In the genomic region with DNA sequence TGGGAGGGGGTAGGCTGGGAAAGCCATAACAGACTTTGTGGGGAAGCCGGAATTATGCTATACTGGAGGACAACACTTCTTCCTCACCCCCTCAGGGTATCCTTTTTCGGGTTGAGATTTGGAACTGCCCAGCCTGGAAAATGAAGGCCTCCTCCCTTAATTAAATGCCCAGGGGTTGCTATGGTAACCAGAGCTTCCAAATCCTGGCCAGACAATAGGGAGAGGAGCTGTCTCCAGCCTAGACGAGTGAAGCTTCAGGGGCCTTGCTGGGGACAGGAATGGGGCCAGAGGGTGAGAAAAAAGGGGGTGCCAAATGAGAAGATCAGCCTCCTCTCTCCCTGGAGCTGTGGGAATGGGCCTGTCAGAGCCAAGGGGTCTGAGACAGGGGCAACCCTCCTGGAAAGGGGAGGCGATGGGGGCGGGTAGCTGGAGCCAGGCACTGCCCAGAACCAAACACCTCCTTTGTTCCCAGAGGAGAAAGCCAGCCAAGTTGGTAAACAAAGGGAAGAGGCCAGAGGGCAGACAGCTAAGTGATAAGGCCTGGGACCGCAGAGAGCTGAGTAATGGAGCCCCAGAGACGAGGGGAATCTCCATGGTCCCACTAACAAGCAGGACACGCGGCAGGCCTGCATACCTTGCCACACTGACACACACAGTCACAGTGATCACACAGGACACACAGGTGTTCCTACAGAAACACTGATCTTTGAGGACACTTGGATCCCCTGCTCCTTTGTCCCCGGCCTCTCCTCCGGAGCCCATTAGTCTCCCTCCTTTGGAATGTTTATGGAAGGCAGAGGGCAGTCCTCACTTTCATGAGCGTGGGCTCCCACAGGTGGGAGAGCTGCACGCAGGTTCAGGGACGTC, we compare ENCODE assay signal across 15 cellular contexts. TPM values are rescaled to one million over a fixed set of nuclear protein-coding genes. Genes with fewer than 3 reads are reported as not detected.
DNase-seq lines count a peak whose midpoint lies in the region; TF ChIP-seq lines count a peak whose summit lies in the region.
"Had no signal": no experiment of that assay in that cellular context is flagged by ENCODE, and none has a peak within 500 bp of the region (broad histone marks: within the 10 kb centered on the region; RNA-seq: fewer than 3 reads in every experiment).

No MANE protein-coding gene starts in this region.

- no peak overlapping the region for H3K4me3 Mint-ChIP-seq in Calu3 (ENCODE audit: low read depth, unreplicated experiment)
- H3K4me3 Mint-ChIP-seq: memory B cell had no signal

- no peaks in the 10 kb centered on the region for H3K9me3 ChIP-seq in mucosa of stomach (ENCODE audit: control insufficient read depth, low read length)
- H3K9me3 ChIP-seq: esophagus muscularis mucosa, upper lobe of left lung had no signal

- peak; percentile 21 for DNase-seq in Calu3
- peak; percentile 14 for DNase-seq in NCI-H2196 treated with DMSO at 0.1 percent for 48 hours (lab: John Stamatoyannopoulos, UW; ENCODE audit: unreplicated experiment)
- DNase-seq in ecto neural progenitor cell (ENCODE audit: low spot score) = peak; percentile 92
- no peak for DNase-seq in DMS114 treated with DMSO at 0.1 percent for 48 hours (lab: John Stamatoyannopoulos, UW; ENCODE audit: unreplicated experiment)
- DNase-seq in NOMO-1 treated with dmso at 0.1 percent for 144 hours (lab: John Stamatoyannopoulos, UW; ENCODE audit: unreplicated experiment) = no peak
- no peak for DNase-seq in NCI-H446 treated with DMSO at 0.1 percent for 48 hours (lab: John Stamatoyannopoulos, UW)
- no peak for DNase-seq in Kasumi-1 (lab: John Stamatoyannopoulos, UW)
- DNase-seq: activated CD8-positive, alpha-beta memory T cell treated with anti-CD3 and anti-CD28 coated beads for 24 hours; amniotic stem cell; CD4-positive, alpha-beta memory T cell; stimulated activated CD4-positive, alpha-beta T cell treated with anti-CD3 and anti-CD28 coated beads, Interleukin-2, amount 100 ng/mL, for 24 hours had no signal

- H3K27ac Mint-ChIP-seq in Calu3 (ENCODE audit: unreplicated experiment) = no peak overlapping the region
- H3K27ac Mint-ChIP-seq: CD4-positive, alpha-beta memory T cell; memory B cell had no signal

- CTCF ChIA-PET in Calu3 (lab: Charles Lee) = interaction anchor here (0.7 to 1.9 kb wide), 4 partner anchors 16 to 528 kb away, joined by 3 to 10 read pairs (median 6); a partner anchor contains a TSS

- no peaks in the 10 kb centered on the region for H3K9me3 Mint-ChIP-seq in Calu3 (ENCODE audit: low read depth, unreplicated experiment)
- H3K9me3 Mint-ChIP-seq: memory B cell had no signal

- H3K9ac ChIP-seq in mucosa of stomach (ENCODE audit: low read length) = peak overlapping the region; percentile 5

- H3K36me3 ChIP-seq in mucosa of stomach (ENCODE audit: control insufficient read depth, insufficient read depth, low read length) = no peaks in the 10 kb centered on the region
- H3K36me3 ChIP-seq: esophagus muscularis mucosa, upper lobe of left lung had no signal

- TF ChIP-seq CTCF in Calu3 (IDR thresholded peaks at IDR 0.05; ENCODE audit: unreplicated experiment) = no peak

- no peaks in the 10 kb centered on the region for H3K27me3 ChIP-seq in mucosa of stomach (ENCODE audit: control insufficient read depth, insufficient read depth, low read length)
- H3K27me3 ChIP-seq: upper lobe of left lung had no signal

- peaks cover 33% of the 10 kb centered on the region for H3K4me1 Mint-ChIP-seq in Calu3 (ENCODE audit: low read depth, unreplicated experiment)
- H3K4me1 Mint-ChIP-seq: CD4-positive, alpha-beta memory T cell had no signal

- H3K4me3 ChIP-seq in mucosa of stomach (ENCODE audit: low read length) = no peak overlapping the region
- H3K4me3 ChIP-seq: esophagus muscularis mucosa had no signal

- intact Hi-C loops in Calu3 (cut with micrococcal nuclease; ENCODE audit: unreplicated experiment) = no loop called here

- no TSS peak for BruUV-seq in Calu3 (replicated peaks; lab: Mats Ljungman, UMichigan)

- H3K27me3 Mint-ChIP-seq in Calu3 (ENCODE audit: unreplicated experiment) = peaks cover 7% of the 10 kb centered on the region

- peaks cover 4% of the 10 kb centered on the region for H3K36me3 Mint-ChIP-seq in Calu3 (ENCODE audit: insufficient read depth, unreplicated experiment)
- H3K36me3 Mint-ChIP-seq: CD4-positive, alpha-beta memory T cell; memory B cell had no signal

- H3K4me1 ChIP-seq in mucosa of stomach (ENCODE audit: control insufficient read depth, insufficient read depth, low read length) = peaks cover 35% of the 10 kb centered on the region

RNA-seq across cellular contexts. Expression of a gene that starts 17.9 kb away (rescaled TPM):
- total RNA-seq in Calu3 (2022) = 7.4 and 14.2 TPM in 2 replicates

RNA-seq across cellular contexts. Expression of a gene that starts 31.6 kb away (rescaled TPM):
- 80.8 and 89.6 TPM in 2 replicates for total RNA-seq in Calu3 (2022)

RNA-seq across cellular contexts. Expression of a gene that starts 41.8 kb away (rescaled TPM):
- total RNA-seq in Calu3 (2022) = 20.1 and 21.4 TPM in 2 replicates

Comparison
In these comparisons a context has a peak if more than half of its experiments do, and no peak if none do; other contexts are left out.
1. DNase-seq: peak in Calu3 (single experiment), NCI-H2196 treated with DMSO at 0.1 percent for 48 hours (single experiment) and ecto neural progenitor cell (single experiment); none in DMS114 treated with DMSO at 0.1 percent for 48 hours (single experiment), NOMO-1 treated with dmso at 0.1 percent for 144 hours (single experiment), NCI-H446 treated with DMSO at 0.1 percent for 48 hours (single experiment) and Kasumi-1 (0 of 2).